ENCODE assay signal across 16 cellular contexts in the genomic region with DNA sequence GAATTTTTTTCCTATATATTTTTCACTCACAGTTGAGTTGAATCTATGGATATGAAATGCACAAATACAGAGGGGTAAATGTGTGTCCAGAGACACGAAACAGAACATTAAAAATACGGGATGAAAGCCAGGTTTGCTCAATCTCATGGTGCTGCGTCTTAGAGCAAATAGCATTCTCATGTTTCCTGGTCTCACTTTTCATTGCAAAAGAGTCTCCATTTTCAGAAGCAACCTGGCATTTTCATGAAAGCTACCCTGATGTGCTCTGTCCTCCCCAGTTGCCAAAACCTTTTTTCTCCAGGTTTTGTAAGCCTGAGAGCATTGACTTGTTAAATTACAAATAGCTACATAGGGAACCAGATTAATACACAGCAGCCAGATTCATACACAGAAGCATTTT. TPM values are rescaled to one million over a fixed set of nuclear protein-coding genes. Genes with fewer than 3 reads are reported as not detected.
DNase-seq lines count a peak whose midpoint lies in the region; ATAC-seq and TF ChIP-seq lines count a peak whose summit lies in the region.
"Had no signal": no experiment of that assay in that cellular context is flagged by ENCODE, and none has a peak within 500 bp of the region (broad histone marks: within the 10 kb centered on the region; RNA-seq: fewer than 3 reads in every experiment).

No MANE protein-coding gene starts in this region.

- H3K9me3 Mint-ChIP-seq in activated naive CD4-positive, alpha-beta T cell treated with anti-CD3 and anti-CD28 coated beads for 36 hours, result peaks cover 5% of the 10 kb centered on the region
- H3K9me3 Mint-ChIP-seq in activated CD4-positive, alpha-beta memory T cell treated with anti-CD3 and anti-CD28 coated beads, Interleukin-2, amount 10 ng/mL, durations not matched to agents 7 days and 5 days, result no peaks in the 10 kb centered on the region
- no peaks in the 10 kb centered on the region for H3K9me3 Mint-ChIP-seq in activated T-helper 2 cell treated with anti-CD3 and anti-CD28 coated beads, Interferon-gamma antibody, Interleukin-2, Interleukin-4, amounts not matched to agents 10 μg/mL and 5 μg/mL and 100 μg/mL, durations not matched to agents 14 hours and 24 hours and 36 hours

- H3K36me3 Mint-ChIP-seq in activated naive CD4-positive, alpha-beta T cell treated with anti-CD3 and anti-CD28 coated beads for 36 hours (ENCODE audit: low read depth), result peaks cover 8% of the 10 kb centered on the region
- H3K36me3 Mint-ChIP-seq in activated CD4-positive, alpha-beta memory T cell treated with anti-CD3 and anti-CD28 coated beads, Interleukin-2, amount 10 ng/mL, durations not matched to agents 7 days and 5 days (ENCODE audit: low read depth), result no peaks in the 10 kb centered on the region
- H3K36me3 Mint-ChIP-seq in activated T-helper 2 cell treated with anti-CD3 and anti-CD28 coated beads, Interferon-gamma antibody, Interleukin-2, Interleukin-4, amounts not matched to agents 10 μg/mL and 5 μg/mL and 100 μg/mL, durations not matched to agents 14 hours and 24 hours and 36 hours (ENCODE audit: low read depth), result no peaks in the 10 kb centered on the region

- H3K27ac ChIP-seq in lower lobe of right lung (peak overlapping the region; percentile 14), transverse colon (peak overlapping the region; percentile 2 to 57 (median 31))
- H3K27ac ChIP-seq: ovary, upper lobe of left lung had no signal

- H3K36me3 ChIP-seq in lower lobe of right lung (no peaks in the 10 kb centered on the region), transverse colon (no peaks in the 10 kb centered on the region)
- H3K36me3 ChIP-seq: ovary, upper lobe of left lung had no signal

- H3K4me3 Mint-ChIP-seq in activated naive CD4-positive, alpha-beta T cell treated with anti-CD3 and anti-CD28 coated beads for 36 hours, result peak overlapping the region; percentile 79
- peak overlapping the region; percentile 31 for H3K4me3 Mint-ChIP-seq in activated CD4-positive, alpha-beta memory T cell treated with anti-CD3 and anti-CD28 coated beads, Interleukin-2, amount 10 ng/mL, durations not matched to agents 7 days and 5 days
- H3K4me3 Mint-ChIP-seq in activated T-helper 2 cell treated with anti-CD3 and anti-CD28 coated beads, Interferon-gamma antibody, Interleukin-2, Interleukin-4, amounts not matched to agents 10 μg/mL and 5 μg/mL and 100 μg/mL, durations not matched to agents 14 hours and 24 hours and 36 hours (ENCODE audit: low read depth), result no peak overlapping the region

- no peak overlapping the region for H3K4me3 ChIP-seq in lower lobe of right lung
- H3K4me3 ChIP-seq in transverse colon, result no peak overlapping the region
- H3K4me3 ChIP-seq: ovary, upper lobe of left lung had no signal

- CTCF ChIA-PET in activated naive CD4-positive, alpha-beta T cell treated with anti-CD3 and anti-CD28 coated beads for 36 hours (lab: Charles Lee), result interaction anchor here (0.8 to 3.2 kb wide), 10 partner anchors 10 to 49 kb away, joined by 3 to 14 read pairs (median 4); no protein-coding TSS in a partner anchor
- CTCF ChIA-PET in activated CD4-positive, alpha-beta memory T cell treated with anti-CD3 and anti-CD28 coated beads, Interleukin-2, amount 10 ng/mL, durations not matched to agents 7 days and 5 days (lab: Charles Lee), result no interaction called here

- H3K27ac Mint-ChIP-seq in activated naive CD4-positive, alpha-beta T cell treated with anti-CD3 and anti-CD28 coated beads for 36 hours, result peak overlapping the region; percentile 93
- no peak overlapping the region for H3K27ac Mint-ChIP-seq in activated CD4-positive, alpha-beta memory T cell treated with anti-CD3 and anti-CD28 coated beads, Interleukin-2, amount 10 ng/mL, durations not matched to agents 7 days and 5 days
- H3K27ac Mint-ChIP-seq in activated T-helper 2 cell treated with anti-CD3 and anti-CD28 coated beads, Interferon-gamma antibody, Interleukin-2, Interleukin-4, amounts not matched to agents 10 μg/mL and 5 μg/mL and 100 μg/mL, durations not matched to agents 14 hours and 24 hours and 36 hours, result no peak overlapping the region

- no peaks in the 10 kb centered on the region for H3K27me3 Mint-ChIP-seq in activated naive CD4-positive, alpha-beta T cell treated with anti-CD3 and anti-CD28 coated beads for 36 hours (ENCODE audit: low read depth)
- H3K27me3 Mint-ChIP-seq in activated CD4-positive, alpha-beta memory T cell treated with anti-CD3 and anti-CD28 coated beads, Interleukin-2, amount 10 ng/mL, durations not matched to agents 7 days and 5 days, result no peaks in the 10 kb centered on the region
- H3K27me3 Mint-ChIP-seq in activated T-helper 2 cell treated with anti-CD3 and anti-CD28 coated beads, Interferon-gamma antibody, Interleukin-2, Interleukin-4, amounts not matched to agents 10 μg/mL and 5 μg/mL and 100 μg/mL, durations not matched to agents 14 hours and 24 hours and 36 hours (ENCODE audit: low read depth), result no peaks in the 10 kb centered on the region

- H3K4me1 Mint-ChIP-seq in activated naive CD4-positive, alpha-beta T cell treated with anti-CD3 and anti-CD28 coated beads for 36 hours (ENCODE audit: low read depth), result peaks cover 80% of the 10 kb centered on the region
- peaks cover 53% of the 10 kb centered on the region for H3K4me1 Mint-ChIP-seq in activated CD4-positive, alpha-beta memory T cell treated with anti-CD3 and anti-CD28 coated beads, Interleukin-2, amount 10 ng/mL, durations not matched to agents 7 days and 5 days
- peaks cover 58% of the 10 kb centered on the region for H3K4me1 Mint-ChIP-seq in activated T-helper 2 cell treated with anti-CD3 and anti-CD28 coated beads, Interferon-gamma antibody, Interleukin-2, Interleukin-4, amounts not matched to agents 10 μg/mL and 5 μg/mL and 100 μg/mL, durations not matched to agents 14 hours and 24 hours and 36 hours (ENCODE audit: low read depth)

- in situ Hi-C loops in transverse colon (cut with MboI; ENCODE audit: low pct_ligation_motif_present in 1 of 4, low pct_unique_long_range_greater_than_20kb in 1 of 4, low sequenced_read_pairs in 3 of 4), result no loop called here

- no peak for DNase-seq in activated naive CD4-positive, alpha-beta T cell treated with anti-CD3 and anti-CD28 coated beads for 36 hours
- DNase-seq in activated naive CD4-positive, alpha-beta T cell treated with anti-CD3 and anti-CD28 coated beads, Interleukin-2, amount 50 U/mL, for 16 hours, result no peak
- DNase-seq in activated CD4-positive, alpha-beta memory T cell treated with anti-CD3 and anti-CD28 coated beads, Interleukin-2, amount 10 ng/mL, durations not matched to agents 7 days and 5 days, result no peak
- DNase-seq in lower lobe of right lung, result no peak
- no peak for DNase-seq in transverse colon
- DNase-seq in activated T-helper 2 cell treated with anti-CD3 and anti-CD28 coated beads, Interferon-gamma antibody, Interleukin-2, Interleukin-4, amounts not matched to agents 10 μg/mL and 5 μg/mL and 100 μg/mL, durations not matched to agents 14 hours and 24 hours and 36 hours (ENCODE audit: low spot score), result no peak
- DNase-seq in NCI-H345 treated with DMSO at 0.1 percent for 48 hours (lab: John Stamatoyannopoulos, UW; ENCODE audit: unreplicated experiment), result no peak
- DNase-seq: activated CD4-positive, alpha-beta T cell treated with anti-CD3 and anti-CD28 coated beads for 1 hour; cerebellar nuclear complex; DND-41; NCI-H1105 treated with DMSO at 0.1 percent for 48 hours; NCI-H345; ovary; upper lobe of left lung had no signal

- TF ChIP-seq POLR2A in transverse colon (IDR thresholded peaks at IDR 0.05), result no peak

- 60% methylated on average over 3 of the region's 3 CpGs for WGBS in transverse colon (ENCODE audit: low coverage in 1 of 2), 2 donors

- POLR2A ChIA-PET in activated CD4-positive, alpha-beta memory T cell treated with anti-CD3 and anti-CD28 coated beads, Interleukin-2, amount 10 ng/mL, durations not matched to agents 7 days and 5 days (lab: Charles Lee), result interaction anchor here (0.8 to 3.8 kb wide), 4 partner anchors 9 to 25 kb away, joined by 3 to 20 read pairs (median 4); no protein-coding TSS in a partner anchor

- peaks cover 51% of the 10 kb centered on the region for H3K4me1 ChIP-seq in lower lobe of right lung
- peaks cover 0 to 23% (median 4%) of the 10 kb centered on the region in 4 donors for H3K4me1 ChIP-seq in transverse colon

- TF ChIP-seq EP300 in transverse colon (IDR thresholded peaks at IDR 0.05; ENCODE audit: low read depth), result no peak

- H3K9me3 ChIP-seq in lower lobe of right lung, result no peaks in the 10 kb centered on the region
- no peaks in the 10 kb centered on the region for H3K9me3 ChIP-seq in transverse colon
- H3K9me3 ChIP-seq: ovary, upper lobe of left lung had no signal

- no peak for ATAC-seq in lower lobe of right lung
- no peak for ATAC-seq in GM19324 (IDR thresholded peaks at IDR 0.05; ENCODE audit: low FRiP score, unreplicated experiment)
- ATAC-seq: Panc1 had no signal

- TF ChIP-seq CTCF in lower lobe of right lung (IDR thresholded peaks at IDR 0.05), result no peak
- no peak for TF ChIP-seq CTCF in transverse colon (IDR thresholded peaks at IDR 0.05)

- H3K27me3 ChIP-seq in lower lobe of right lung (ENCODE audit: low read depth) (no peaks in the 10 kb centered on the region), transverse colon (no peaks in the 10 kb centered on the region)
- H3K27me3 ChIP-seq: ovary, upper lobe of left lung had no signal

- intact Hi-C loops in activated naive CD4-positive, alpha-beta T cell treated with anti-CD3 and anti-CD28 coated beads for 36 hours (cut with micrococcal nuclease), result no loop called here
- intact Hi-C loops in lower lobe of right lung (cut with DNase I), result no loop called here
- intact Hi-C loops in transverse colon (cut with DNase I; ENCODE audit: low total_unique reads), result no loop called here
- intact Hi-C loops in activated T-helper 2 cell treated with anti-CD3 and anti-CD28 coated beads, Interferon-gamma antibody, Interleukin-2, Interleukin-4, amounts not matched to agents 10 μg/mL and 5 μg/mL and 100 μg/mL, durations not matched to agents 14 hours and 24 hours and 36 hours (cut with micrococcal nuclease), result no loop called here

RNA-seq across cellular contexts. Expression of a gene that starts 49.5 kb away (rescaled TPM):
- 100 to 1,000 TPM; 387 to 391 TPM for total RNA-seq in activated naive CD4-positive, alpha-beta T cell treated with anti-CD3 and anti-CD28 coated beads for 36 hours
- 100 to 1,000 TPM; 289 to 305 TPM for total RNA-seq in activated CD4-positive, alpha-beta memory T cell treated with anti-CD3 and anti-CD28 coated beads, Interleukin-2, amount 10 ng/mL, durations not matched to agents 7 days and 5 days
- total RNA-seq in lower lobe of right lung, result 235 TPM
- 100 to 1,000 TPM; 232 to 658 (median 509) TPM for total RNA-seq in transverse colon
- 230 and 244 TPM in 2 replicates for total RNA-seq in activated T-helper 2 cell treated with anti-CD3 and anti-CD28 coated beads, Interferon-gamma antibody, Interleukin-2, Interleukin-4, amounts not matched to agents 10 μg/mL and 5 μg/mL and 100 μg/mL, durations not matched to agents 14 hours and 24 hours and 36 hours
